ENCODE assay signal across 1 cellular context in the genomic region with DNA sequence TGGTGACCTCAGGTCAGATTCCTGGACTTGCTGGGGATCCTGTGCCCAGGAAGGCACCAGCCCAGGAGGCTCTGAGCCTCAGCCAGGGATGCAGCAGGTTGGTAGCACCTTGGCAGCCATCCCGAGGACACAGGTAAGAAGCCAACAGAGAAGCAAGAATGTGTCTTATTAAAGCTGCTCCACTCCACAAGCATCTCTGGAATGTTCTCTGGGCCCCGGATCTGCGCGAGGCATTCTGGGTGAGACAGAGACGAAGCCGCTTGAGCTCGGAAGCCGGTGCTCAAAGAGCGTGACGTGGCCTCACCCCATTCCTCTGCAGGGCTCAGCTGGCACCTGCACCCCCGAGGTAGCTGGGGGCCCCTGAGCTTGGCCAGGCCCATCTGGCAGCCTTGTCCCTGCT.
TF ChIP-seq lines count a peak whose summit lies in the region.

No MANE protein-coding gene starts in this region.

TF ChIP-seq in HepG2, 621 proteins besides CTCF, POLR2A, EP300 and RAD21 (continued from another document and continues in another):
- TF ChIP-seq HNF1A (IDR thresholded peaks at IDR 0.05; ENCODE audit: low read depth) (no peak), HNF1A (CRISPR knock-in tag; IDR thresholded peaks at IDR 0.05; ENCODE audit: borderline replicate concordance) (no peak), BRCA1 (CRISPR knock-in tag; IDR thresholded peaks at IDR 0.05) (no peak), MAFF (IDR thresholded peaks at IDR 0.05; ENCODE audit: low read depth, low read length) (no peak), ZNF484 (CRISPR knock-in tag; IDR thresholded peaks at IDR 0.05; ENCODE audit: borderline replicate concordance, low read depth) (no peak), ZNF138 (CRISPR knock-in tag; IDR thresholded peaks at IDR 0.05; ENCODE audit: low read depth) (no peak), TRIM24 (CRISPR knock-in tag; IDR thresholded peaks at IDR 0.05) (0 out of 2 replicates have a peak, but pooled peaks have one; percentile 44), ZNF768 (CRISPR knock-in tag; IDR thresholded peaks at IDR 0.05) (no peak), ZNF451 (CRISPR knock-in tag; IDR thresholded peaks at IDR 0.05) (no peak), GATAD1 (CRISPR knock-in tag; IDR thresholded peaks at IDR 0.05) (no peak), RFX5 (IDR thresholded peaks at IDR 0.05; ENCODE audit: low read depth, low read length) (no peak), KDM2A (CRISPR knock-in tag; IDR thresholded peaks at IDR 0.05; ENCODE audit: borderline replicate concordance, low read depth) (no peak), ZNF766 (CRISPR knock-in tag; IDR thresholded peaks at IDR 0.05; ENCODE audit: borderline replicate concordance) (peak; percentile 50; the same call in 1 of the 2 replicates), BRF2 (CRISPR knock-in tag; IDR thresholded peaks at IDR 0.05) (no peak), ZHX2 (IDR thresholded peaks at IDR 0.05; ENCODE audit: low read depth) (0 out of 2 replicates have a peak, but pooled peaks have one; percentile 30), ZHX2 (CRISPR knock-in tag; IDR thresholded peaks at IDR 0.05; ENCODE audit: borderline replicate concordance) (no peak)
- TF ChIP-seq, protein P1, sequence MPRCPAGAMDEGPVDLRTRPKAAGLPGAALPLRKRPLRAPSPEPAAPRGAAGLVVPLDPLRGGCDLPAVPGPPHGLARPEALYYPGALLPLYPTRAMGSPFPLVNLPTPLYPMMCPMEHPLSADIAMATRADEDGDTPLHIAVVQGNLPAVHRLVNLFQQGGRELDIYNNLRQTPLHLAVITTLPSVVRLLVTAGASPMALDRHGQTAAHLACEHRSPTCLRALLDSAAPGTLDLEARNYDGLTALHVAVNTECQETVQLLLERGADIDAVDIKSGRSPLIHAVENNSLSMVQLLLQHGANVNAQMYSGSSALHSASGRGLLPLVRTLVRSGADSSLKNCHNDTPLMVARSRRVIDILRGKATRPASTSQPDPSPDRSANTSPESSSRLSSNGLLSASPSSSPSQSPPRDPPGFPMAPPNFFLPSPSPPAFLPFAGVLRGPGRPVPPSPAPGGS (CRISPR knock-in tag; IDR thresholded peaks at IDR 0.05): no peak
- TF ChIP-seq, protein P2, sequence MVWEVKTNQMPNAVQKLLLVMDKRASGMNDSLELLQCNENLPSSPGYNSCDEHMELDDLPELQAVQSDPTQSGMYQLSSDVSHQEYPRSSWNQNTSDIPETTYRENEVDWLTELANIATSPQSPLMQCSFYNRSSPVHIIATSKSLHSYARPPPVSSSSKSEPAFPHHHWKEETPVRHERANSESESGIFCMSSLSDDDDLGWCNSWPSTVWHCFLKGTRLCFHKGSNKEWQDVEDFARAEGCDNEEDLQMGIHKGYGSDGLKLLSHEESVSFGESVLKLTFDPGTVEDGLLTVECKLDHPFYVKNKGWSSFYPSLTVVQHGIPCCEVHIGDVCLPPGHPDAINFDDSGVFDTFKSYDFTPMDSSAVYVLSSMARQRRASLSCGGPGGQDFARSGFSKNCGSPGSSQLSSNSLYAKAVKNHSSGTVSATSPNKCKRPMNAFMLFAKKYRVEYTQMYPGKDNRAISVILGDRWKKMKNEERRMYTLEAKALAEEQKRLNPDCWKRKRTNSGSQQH (CRISPR knock-in tag; IDR thresholded peaks at IDR 0.05; ENCODE audit: low read depth): no peak
- TF ChIP-seq, protein P3, sequence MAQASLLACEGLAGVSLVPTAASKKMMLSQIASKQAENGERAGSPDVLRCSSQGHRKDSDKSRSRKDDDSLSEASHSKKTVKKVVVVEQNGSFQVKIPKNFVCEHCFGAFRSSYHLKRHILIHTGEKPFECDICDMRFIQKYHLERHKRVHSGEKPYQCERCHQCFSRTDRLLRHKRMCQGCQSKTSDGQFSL (CRISPR knock-in tag; IDR thresholded peaks at IDR 0.05): no peak
- TF ChIP-seq, protein P4, sequence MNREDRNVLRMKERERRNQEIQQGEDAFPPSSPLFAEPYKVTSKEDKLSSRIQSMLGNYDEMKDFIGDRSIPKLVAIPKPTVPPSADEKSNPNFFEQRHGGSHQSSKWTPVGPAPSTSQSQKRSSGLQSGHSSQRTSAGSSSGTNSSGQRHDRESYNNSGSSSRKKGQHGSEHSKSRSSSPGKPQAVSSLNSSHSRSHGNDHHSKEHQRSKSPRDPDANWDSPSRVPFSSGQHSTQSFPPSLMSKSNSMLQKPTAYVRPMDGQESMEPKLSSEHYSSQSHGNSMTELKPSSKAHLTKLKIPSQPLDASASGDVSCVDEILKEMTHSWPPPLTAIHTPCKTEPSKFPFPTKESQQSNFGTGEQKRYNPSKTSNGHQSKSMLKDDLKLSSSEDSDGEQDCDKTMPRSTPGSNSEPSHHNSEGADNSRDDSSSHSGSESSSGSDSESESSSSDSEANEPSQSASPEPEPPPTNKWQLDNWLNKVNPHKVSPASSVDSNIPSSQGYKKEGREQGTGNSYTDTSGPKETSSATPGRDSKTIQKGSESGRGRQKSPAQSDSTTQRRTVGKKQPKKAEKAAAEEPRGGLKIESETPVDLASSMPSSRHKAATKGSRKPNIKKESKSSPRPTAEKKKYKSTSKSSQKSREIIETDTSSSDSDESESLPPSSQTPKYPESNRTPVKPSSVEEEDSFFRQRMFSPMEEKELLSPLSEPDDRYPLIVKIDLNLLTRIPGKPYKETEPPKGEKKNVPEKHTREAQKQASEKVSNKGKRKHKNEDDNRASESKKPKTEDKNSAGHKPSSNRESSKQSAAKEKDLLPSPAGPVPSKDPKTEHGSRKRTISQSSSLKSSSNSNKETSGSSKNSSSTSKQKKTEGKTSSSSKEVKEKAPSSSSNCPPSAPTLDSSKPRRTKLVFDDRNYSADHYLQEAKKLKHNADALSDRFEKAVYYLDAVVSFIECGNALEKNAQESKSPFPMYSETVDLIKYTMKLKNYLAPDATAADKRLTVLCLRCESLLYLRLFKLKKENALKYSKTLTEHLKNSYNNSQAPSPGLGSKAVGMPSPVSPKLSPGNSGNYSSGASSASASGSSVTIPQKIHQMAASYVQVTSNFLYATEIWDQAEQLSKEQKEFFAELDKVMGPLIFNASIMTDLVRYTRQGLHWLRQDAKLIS (CRISPR knock-in tag; IDR thresholded peaks at IDR 0.05): no peak
- TF ChIP-seq, protein P5, sequence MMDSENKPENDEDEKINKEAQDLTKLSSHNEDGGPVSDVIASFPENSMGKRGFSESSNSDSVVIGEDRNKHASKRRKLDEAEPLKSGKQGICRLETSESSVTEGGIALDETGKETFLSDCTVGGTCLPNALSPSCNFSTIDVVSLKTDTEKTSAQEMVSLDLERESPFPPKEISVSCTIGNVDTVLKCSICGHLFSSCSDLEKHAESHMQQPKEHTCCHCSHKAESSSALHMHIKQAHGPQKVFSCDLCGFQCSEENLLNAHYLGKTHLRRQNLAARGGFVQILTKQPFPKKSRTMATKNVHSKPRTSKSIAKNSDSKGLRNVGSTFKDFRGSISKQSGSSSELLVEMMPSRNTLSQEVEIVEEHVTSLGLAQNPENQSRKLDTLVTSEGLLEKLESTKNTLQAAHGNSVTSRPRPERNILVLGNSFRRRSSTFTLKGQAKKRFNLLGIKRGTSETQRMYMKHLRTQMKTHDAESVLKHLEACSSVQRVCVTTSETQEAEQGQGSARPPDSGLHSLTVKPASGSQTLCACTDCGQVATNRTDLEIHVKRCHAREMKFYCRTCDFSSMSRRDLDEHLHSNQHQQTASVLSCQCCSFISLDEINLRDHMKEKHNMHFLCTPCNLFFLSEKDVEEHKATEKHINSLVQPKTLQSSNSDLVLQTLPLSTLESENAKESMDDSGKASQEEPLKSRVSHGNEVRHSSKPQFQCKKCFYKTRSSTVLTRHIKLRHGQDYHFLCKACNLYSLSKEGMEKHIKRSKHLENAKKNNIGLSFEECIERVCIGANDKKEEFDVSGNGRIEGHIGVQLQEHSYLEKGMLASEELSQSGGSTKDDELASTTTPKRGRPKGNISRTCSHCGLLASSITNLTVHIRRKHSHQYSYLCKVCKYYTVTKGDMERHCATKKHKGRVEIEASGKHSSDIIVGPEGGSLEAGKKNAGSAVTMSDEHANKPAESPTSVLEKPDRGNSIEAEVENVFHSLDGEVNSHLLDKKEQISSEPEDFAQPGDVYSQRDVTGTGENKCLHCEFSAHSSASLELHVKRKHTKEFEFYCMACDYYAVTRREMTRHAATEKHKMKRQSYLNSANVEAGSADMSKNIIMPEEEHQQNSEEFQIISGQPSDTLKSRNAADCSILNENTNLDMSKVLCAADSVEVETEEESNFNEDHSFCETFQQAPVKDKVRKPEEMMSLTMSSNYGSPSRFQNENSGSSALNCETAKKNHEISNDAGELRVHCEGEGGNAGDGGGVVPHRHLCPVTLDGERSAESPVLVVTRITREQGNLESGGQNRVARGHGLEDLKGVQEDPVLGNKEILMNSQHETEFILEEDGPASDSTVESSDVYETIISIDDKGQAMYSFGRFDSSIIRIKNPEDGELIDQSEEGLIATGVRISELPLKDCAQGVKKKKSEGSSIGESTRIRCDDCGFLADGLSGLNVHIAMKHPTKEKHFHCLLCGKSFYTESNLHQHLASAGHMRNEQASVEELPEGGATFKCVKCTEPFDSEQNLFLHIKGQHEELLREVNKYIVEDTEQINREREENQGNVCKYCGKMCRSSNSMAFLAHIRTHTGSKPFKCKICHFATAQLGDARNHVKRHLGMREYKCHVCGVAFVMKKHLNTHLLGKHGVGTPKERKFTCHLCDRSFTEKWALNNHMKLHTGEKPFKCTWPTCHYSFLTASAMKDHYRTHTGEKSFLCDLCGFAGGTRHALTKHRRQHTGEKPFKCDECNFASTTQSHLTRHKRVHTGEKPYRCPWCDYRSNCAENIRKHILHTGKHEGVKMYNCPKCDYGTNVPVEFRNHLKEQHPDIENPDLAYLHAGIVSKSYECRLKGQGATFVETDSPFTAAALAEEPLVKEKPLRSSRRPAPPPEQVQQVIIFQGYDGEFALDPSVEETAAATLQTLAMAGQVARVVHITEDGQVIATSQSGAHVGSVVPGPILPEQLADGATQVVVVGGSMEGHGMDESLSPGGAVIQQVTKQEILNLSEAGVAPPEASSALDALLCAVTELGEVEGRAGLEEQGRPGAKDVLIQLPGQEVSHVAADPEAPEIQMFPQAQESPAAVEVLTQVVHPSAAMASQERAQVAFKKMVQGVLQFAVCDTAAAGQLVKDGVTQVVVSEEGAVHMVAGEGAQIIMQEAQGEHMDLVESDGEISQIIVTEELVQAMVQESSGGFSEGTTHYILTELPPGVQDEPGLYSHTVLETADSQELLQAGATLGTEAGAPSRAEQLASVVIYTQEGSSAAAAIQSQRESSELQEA (CRISPR knock-in tag; IDR thresholded peaks at IDR 0.05; ENCODE audit: not compliant biosample characterization): no peak
